ENCODE assay signal across 7 cellular contexts in genomic region chr6:124961468-124961783, GRCh38. TPM values are rescaled to one million over a fixed set of nuclear protein-coding genes. Genes with fewer than 3 reads are reported as not detected.
A peak's percentile ranks its signal among the peaks of the same experiment; 100 is the strongest.
DNase-seq lines count a peak whose midpoint lies in the region; ATAC-seq, FAIRE-seq and TF ChIP-seq lines count a peak whose summit lies in the region.

No MANE protein-coding gene starts in this region.

- FAIRE-seq in astrocyte (lab: Jason Lieb, UNC) (peak; percentile 29), kidney (lab: Jason Lieb, UNC) (no peak), small intestine (lab: Jason Lieb, UNC) (no peak)

- intact Hi-C loops in kidney (cut with DNase I), result no loop called here

- TF ChIP-seq CTCF in astrocyte (IDR thresholded peaks at IDR 0.05; ENCODE audit: insufficient read depth, low read depth, low read length), result no peak
- no peak for TF ChIP-seq CTCF in kidney (IDR thresholded peaks at IDR 0.05; ENCODE audit: borderline replicate concordance, extremely low read depth, insufficient read depth)

- peaks cover 2% of the 10 kb centered on the region for H3K9me3 Mint-ChIP-seq in astrocyte (ENCODE audit: unreplicated experiment)
- peaks cover 4 to 5% of the 10 kb centered on the region in 2 donors for H3K9me3 Mint-ChIP-seq in stimulated activated naive CD8-positive, alpha-beta T cell treated with anti-CD3 and anti-CD28 coated beads, Interleukin-15, amount 100 ng/mL, for 72 hours

- H3K9ac ChIP-seq in HUES64 (ENCODE audit: low read depth, low read length), result peak overlapping the region; percentile 74
- H3K9ac ChIP-seq in astrocyte (ENCODE audit: low read length), result peak overlapping the region; percentile 94
- peak overlapping the region; percentile 61 to 77 for H3K9ac ChIP-seq in kidney (ENCODE audit: low read length in 2 of 2)

- no peak overlapping the region for H3K27ac ChIP-seq in HUES64 (ENCODE audit: low read depth, low read length)
- H3K27ac ChIP-seq in astrocyte (ENCODE audit: low read depth, low read length), result peak overlapping the region; percentile 87
- peak overlapping the region; percentile 58 to 71 for H3K27ac ChIP-seq in kidney (ENCODE audit: low read depth in 2 of 2, low read length in 2 of 2)
- H3K27ac ChIP-seq in small intestine (ENCODE audit: low read depth in 1 of 2, low read length in 1 of 2), result peak overlapping the region in 1 of 2 donors; percentile 85

- H3K27ac Mint-ChIP-seq in astrocyte (ENCODE audit: unreplicated experiment), result peak overlapping the region; percentile 94
- H3K27ac Mint-ChIP-seq in stimulated activated naive CD8-positive, alpha-beta T cell treated with anti-CD3 and anti-CD28 coated beads, Interleukin-15, amount 100 ng/mL, for 72 hours, result peak overlapping the region in 1 of 2 donors; percentile 33

- peaks cover 53% of the 10 kb centered on the region for H3K79me2 ChIP-seq in astrocyte (ENCODE audit: insufficient read depth, low read length)

- peak overlapping the region; percentile 77 for H3K4me3 ChIP-seq in HUES64 (ENCODE audit: low read length)
- peak overlapping the region; percentile 80 for H3K4me3 ChIP-seq in astrocyte (ENCODE audit: insufficient read depth, low read depth, low read length)
- peak overlapping the region; percentile 62 to 79 for H3K4me3 ChIP-seq in kidney (ENCODE audit: low read length in 2 of 2)
- peak overlapping the region in 1 of 2 donors; percentile 92 for H3K4me3 ChIP-seq in small intestine (ENCODE audit: low read depth in 1 of 2, low read length in 2 of 2)

- no peaks in the 10 kb centered on the region for H3K36me3 ChIP-seq in HUES64 (ENCODE audit: insufficient read depth, low read length)
- no peaks in the 10 kb centered on the region for H3K36me3 ChIP-seq in astrocyte (ENCODE audit: insufficient read depth, low read length)
- H3K36me3 ChIP-seq in kidney (ENCODE audit: control insufficient read depth in 1 of 2, insufficient read depth in 2 of 2, low read length in 2 of 2), result no peaks in the 10 kb centered on the region
- H3K36me3 ChIP-seq in small intestine (ENCODE audit: control insufficient read depth in 2 of 2, insufficient read depth in 2 of 2, low read length in 2 of 2), result no peaks in the 10 kb centered on the region

- ATAC-seq in stimulated activated naive CD8-positive, alpha-beta T cell treated with anti-CD3 and anti-CD28 coated beads, Interleukin-15, amount 100 ng/mL, for 72 hours, result no peak

- H3K4me3 Mint-ChIP-seq in astrocyte (ENCODE audit: unreplicated experiment), result peak overlapping the region; percentile 92
- H3K4me3 Mint-ChIP-seq in stimulated activated naive CD8-positive, alpha-beta T cell treated with anti-CD3 and anti-CD28 coated beads, Interleukin-15, amount 100 ng/mL, for 72 hours, result peak overlapping the region; percentile 77 to 81

- peak overlapping the region; percentile 70 for H2AFZ ChIP-seq in astrocyte (ENCODE audit: low read depth, low read length)

- DNase-seq in astrocyte (ENCODE audit: low read depth) (no peak), kidney (no peak), DMS79 (lab: John Stamatoyannopoulos, UW) (no peak), HUDEP-2 (lab: John Stamatoyannopoulos, UW; ENCODE audit: unreplicated experiment in 76 of 76) (no peak), small intestine (no peak)
- DNase-seq in stimulated activated naive CD8-positive, alpha-beta T cell treated with anti-CD3 and anti-CD28 coated beads, Interleukin-15, amount 100 ng/mL, for 72 hours, result no peak

- H3K27me3 ChIP-seq in HUES64 (ENCODE audit: insufficient read depth, low read length), result peaks cover 12% of the 10 kb centered on the region
- no peaks in the 10 kb centered on the region for H3K27me3 ChIP-seq in astrocyte (ENCODE audit: insufficient read depth, low read length)
- H3K27me3 ChIP-seq in small intestine (ENCODE audit: control insufficient read depth in 2 of 2, insufficient read depth in 2 of 2, low read length in 2 of 2), result no peaks in the 10 kb centered on the region

- peaks cover 23% of the 10 kb centered on the region for H3K4me1 ChIP-seq in HUES64 (ENCODE audit: insufficient read depth, low read length)
- H3K4me1 ChIP-seq in astrocyte (ENCODE audit: insufficient read depth, low read length), result peaks cover 27% of the 10 kb centered on the region
- H3K4me1 ChIP-seq in kidney (ENCODE audit: control insufficient read depth in 1 of 2, insufficient read depth in 1 of 2, low read depth in 1 of 2, low read length in 2 of 2), result peaks cover 0 to 4% of the 10 kb centered on the region in 2 donors
- peaks cover 0 to 10% of the 10 kb centered on the region in 2 donors for H3K4me1 ChIP-seq in small intestine (ENCODE audit: control insufficient read depth in 2 of 2, insufficient read depth in 1 of 2, low read depth in 1 of 2, low read length in 1 of 2)

- H3K9me3 ChIP-seq in HUES64 (ENCODE audit: insufficient read depth, low read depth, low read length) (no peaks in the 10 kb centered on the region), astrocyte (ENCODE audit: insufficient read depth, low read depth, low read length) (no peaks in the 10 kb centered on the region), kidney (ENCODE audit: control insufficient read depth in 1 of 2, low read length in 2 of 2) (no peaks in the 10 kb centered on the region), small intestine (ENCODE audit: control insufficient read depth, low read depth) (no peaks in the 10 kb centered on the region)

- peaks cover 20% of the 10 kb centered on the region for H4K20me1 ChIP-seq in astrocyte (ENCODE audit: insufficient read depth, low read length)

- peak overlapping the region; percentile 88 for H3K4me2 ChIP-seq in astrocyte (ENCODE audit: low read length)

- peaks cover 5% of the 10 kb centered on the region for H3K36me3 Mint-ChIP-seq in astrocyte (ENCODE audit: low read depth, unreplicated experiment)

- H3K27me3 Mint-ChIP-seq in astrocyte (ENCODE audit: low read depth, unreplicated experiment), result no peaks in the 10 kb centered on the region
- H3K27me3 Mint-ChIP-seq in stimulated activated naive CD8-positive, alpha-beta T cell treated with anti-CD3 and anti-CD28 coated beads, Interleukin-15, amount 100 ng/mL, for 72 hours, result peaks cover 92% of the 10 kb centered on the region

- peaks cover 28% of the 10 kb centered on the region for H3K4me1 Mint-ChIP-seq in astrocyte (ENCODE audit: low read depth, unreplicated experiment)
- H3K4me1 Mint-ChIP-seq in stimulated activated naive CD8-positive, alpha-beta T cell treated with anti-CD3 and anti-CD28 coated beads, Interleukin-15, amount 100 ng/mL, for 72 hours, result peaks cover 23% of the 10 kb centered on the region

- 0% methylated on average over 1 of the region's 6 CpGs for WGBS in HUES64
- WGBS in small intestine, 3 donors, result 2 to 5% (median 3%) methylated on average over 6 of the region's 6 CpGs

RNA-seq across cellular contexts. Expression of gene RNF217, which starts 0.8 kb away (rescaled TPM):
- polyA plus RNA-seq in HUES64 (2013, experiment 1 of 2), result 2.7 TPM
- polyA plus RNA-seq in HUES64 (2013, experiment 2 of 2), result 2.9 TPM
- total RNA-seq in astrocyte (49.4 and 53.3 TPM in 2 replicates), kidney (18.7 TPM)
- polyA plus RNA-seq in kidney (ENCODE audit: insufficient read depth, low read depth, low replicate concordance) (3.1 TPM), small intestine (1 to 10 TPM in 1 of 3 donors, under 1 TPM in 2; 0.54 to 2.8 (median 0.67) TPM)
